Comparison of ENCODE assay signal across 8 cellular contexts in genomic region chr10:73873163-73873842, GRCh38. TPM values are rescaled to one million over a fixed set of nuclear protein-coding genes. Genes with fewer than 3 reads are reported as not detected.
A peak's percentile ranks its signal among the peaks of the same experiment; 100 is the strongest.
DNase-seq lines count a peak whose midpoint lies in the region; ATAC-seq and TF ChIP-seq lines count a peak whose summit lies in the region.

No MANE protein-coding gene starts in this region.

- no peak overlapping the region for H2AFZ ChIP-seq in PC-3 (ENCODE audit: low read length)

- H3K36me3 ChIP-seq in Caco-2 (ENCODE audit: control insufficient read depth, insufficient read depth, low read length) (peaks cover 5% of the 10 kb centered on the region; the same call in 1 of the 2 replicates), PC-3 (ENCODE audit: low read depth, low read length) (peaks cover 45% of the 10 kb centered on the region), ovary (no peaks in the 10 kb centered on the region)

- peak overlapping the region; percentile 69 for H3K4me3 Mint-ChIP-seq in Caco-2 (ENCODE audit: unreplicated experiment)

- no peaks in the 10 kb centered on the region for H3K9me3 ChIP-seq in Caco-2
- no peaks in the 10 kb centered on the region for H3K9me3 ChIP-seq in PC-3 (ENCODE audit: low read length)
- no peaks in the 10 kb centered on the region for H3K9me3 ChIP-seq in ovary

- H3K36me3 Mint-ChIP-seq in Caco-2 (ENCODE audit: insufficient read depth, unreplicated experiment), result peaks cover 44% of the 10 kb centered on the region

- intact Hi-C loops in Caco-2 (cut with micrococcal nuclease; ENCODE audit: unreplicated experiment) (loop anchor here (10.0 kb wide), 1 partner anchor 89 kb away; the partner anchor contains the start of genes CHCHD1 and ZSWIM8), PC-3 (cut with micrococcal nuclease) (no loop called here), ovary (cut with DNase I) (no loop called here)

- no peak for TF ChIP-seq CTCF in Caco-2 (IDR thresholded peaks at IDR 0.05; ENCODE audit: insufficient read depth in 1 of 2, low read depth in 1 of 2, low read length in 1 of 2, severe bottlenecking in 1 of 2, unreplicated experiment in 1 of 2)
- no peak for TF ChIP-seq CTCF in PC-3 (conservative IDR thresholded peaks at IDR 0.05; ENCODE audit: low read depth, low read length)
- TF ChIP-seq CTCF in epithelial cell of esophagus (IDR thresholded peaks at IDR 0.05; ENCODE audit: insufficient read depth, low read depth, low read length, missing control alignments), result no peak
- no peak for TF ChIP-seq CTCF in ovary (IDR thresholded peaks at IDR 0.05)

- H3K9me2 ChIP-seq in PC-3 (replicated peaks; ENCODE audit: low read length), result no peaks in the 10 kb centered on the region

- H3K27ac Mint-ChIP-seq in Caco-2 (ENCODE audit: unreplicated experiment), result peak overlapping the region; percentile 80

- H3K4me1 ChIP-seq in Caco-2, result peaks cover 51% of the 10 kb centered on the region
- peaks cover 46% of the 10 kb centered on the region for H3K4me1 ChIP-seq in PC-3 (ENCODE audit: insufficient read depth, low read length)
- H3K4me1 ChIP-seq in ovary (ENCODE audit: insufficient read depth), result peaks cover 3% of the 10 kb centered on the region

- TF ChIP-seq EP300 in ovary (IDR thresholded peaks at IDR 0.05), result no peak

- TF ChIP-seq POLR2A in ovary (IDR thresholded peaks at IDR 0.05), result no peak

- H3K27me3 ChIP-seq in Caco-2 (replicated peaks; ENCODE audit: control insufficient read depth, insufficient read depth, low read length), result no peaks in the 10 kb centered on the region
- no peaks in the 10 kb centered on the region for H3K27me3 ChIP-seq in PC-3 (ENCODE audit: low read length)
- no peaks in the 10 kb centered on the region for H3K27me3 ChIP-seq in ovary

- no peaks in the 10 kb centered on the region for H3K9me3 Mint-ChIP-seq in Caco-2 (ENCODE audit: unreplicated experiment)

- H3K79me2 ChIP-seq in PC-3 (ENCODE audit: low read length), result peaks cover 55% of the 10 kb centered on the region

- H3K4me1 Mint-ChIP-seq in Caco-2 (ENCODE audit: low read depth, unreplicated experiment), result peaks cover 27% of the 10 kb centered on the region

- H3K27me3 Mint-ChIP-seq in Caco-2 (ENCODE audit: insufficient read depth, unreplicated experiment), result no peaks in the 10 kb centered on the region

- POLR2A ChIA-PET in Caco-2 (lab: Charles Lee) (no interaction called here), PC-3 (lab: Charles Lee; ENCODE audit: unreplicated experiment) (interaction anchor here (0.6 to 0.8 kb wide), 3 partner anchors 40 to 87 kb away, joined by 3 to 16 read pairs (median 4); no protein-coding TSS in a partner anchor)

- H3K4me2 ChIP-seq in PC-3 (ENCODE audit: low read length), result peak overlapping the region; percentile 78

- in situ Hi-C loops in ACHN (cut with HindIII; ENCODE audit: low pct_ligation_motif_present, low pct_unique_long_range_greater_than_20kb, low sequenced_read_pairs), result no loop called here

- H3F3A ChIP-seq in PC-3 (ENCODE audit: low read length, unreplicated experiment), result no peaks in the 10 kb centered on the region

- WGBS in ovary, 3 donors, result 23 to 30% (median 27%) methylated on average over 12 to 32 of the region's 32 CpGs

- DNase-seq in Caco-2 (no peak), PC-3 (peak; percentile 42), epithelial cell of esophagus (ENCODE audit: low read depth) (no peak), ovary (no peak), ACHN (no peak), NCI-H2196 treated with DMSO at 0.1 percent for 48 hours (lab: John Stamatoyannopoulos, UW; ENCODE audit: unreplicated experiment) (no peak), NCI-H146 (lab: John Stamatoyannopoulos, UW) (no peak)

- peak overlapping the region; percentile 3; the same call in 1 of the 2 replicates for H3K9ac ChIP-seq in PC-3 (ENCODE audit: low read length)

- ATAC-seq in PC-3 (no peak), GM18870 (IDR thresholded peaks at IDR 0.05; ENCODE audit: unreplicated experiment) (no peak)

- no TSS peak for BruUV-seq in Caco-2 (replicated peaks; lab: Mats Ljungman, UMichigan)
- BruUV-seq in PC-3 (replicated peaks; lab: Mats Ljungman, UMichigan), result no TSS peak

- H3K4me3 ChIP-seq in Caco-2 (ENCODE audit: low read depth, low read length) (peak overlapping the region; percentile 83), PC-3 (ENCODE audit: low read length) (peak overlapping the region; percentile 68), epithelial cell of esophagus (ENCODE audit: low read length) (peak overlapping the region; percentile 34), ovary (peak overlapping the region; percentile 93)

- H4K20me1 ChIP-seq in PC-3 (ENCODE audit: low read length), result peaks cover 49% of the 10 kb centered on the region

- CTCF ChIA-PET in Caco-2 (lab: Charles Lee) (no interaction called here), PC-3 (lab: Charles Lee) (no interaction called here)

- H3K27ac ChIP-seq in PC-3 (ENCODE audit: low read length), result no peak overlapping the region
- no peak overlapping the region for H3K27ac ChIP-seq in ovary

RNA-seq across cellular contexts. Expression of gene CAMK2G, which starts 1.1 kb away (rescaled TPM):
- 78.0 and 78.8 TPM in 2 replicates for total RNA-seq in Caco-2 (2022)
- 170 and 179 TPM in 2 replicates for total RNA-seq in PC-3 (2014; rRNA removed)
- total RNA-seq in ovary, result 10 to 100 TPM in 6 of 7 donors, 1 to 10 TPM in 1; 9.8 to 25.0 (median 16.7) TPM
- 10 to 100 TPM; 12.6 to 42.9 TPM for polyA plus RNA-seq in ovary

RNA-seq across cellular contexts. Expression of gene PLAU, which starts 37.6 kb away (rescaled TPM):
- 1.2 and 1.8 TPM in 2 replicates for total RNA-seq in Caco-2 (2022)
- total RNA-seq in PC-3 (2014; rRNA removed), result 1,570 and 1,582 TPM in 2 replicates
- total RNA-seq in ovary, result 1 to 10 TPM in 4 of 7 donors, under 1 TPM in 3; 0.24 to 7.6 (median 4.6) TPM
- polyA plus RNA-seq in ovary, result 10 to 100 TPM in 1 of 2 donors, 1 to 10 TPM in 1; 1.7 to 12.6 TPM

Comparison
In these comparisons a context has a peak if more than half of its experiments do, and no peak if none do; other contexts are left out.
1. H3K4me3 ChIP-seq: peak in every context shown above with its lines; median percentile 93 in ovary; 83 in Caco-2; 68 in PC-3; 34 in epithelial cell of esophagus.
2. RNA of gene PLAU, which starts 37.6 kb away (total RNA-seq): 1,570 to 1,582 TPM in PC-3; 0.24 to 7.6 TPM in ovary and 1.2 to 1.8 TPM in Caco-2; every median in the first group is over 100 times any median in the second.